ENCODE assay signal across 28 cellular contexts in genomic region chr17:60699090-60699489, GRCh38.
"Had no signal": no experiment of that assay in that cellular context is flagged by ENCODE, and none has a peak within 500 bp of the region (broad histone marks: within the 10 kb centered on the region; RNA-seq: fewer than 3 reads in every experiment).

No MANE protein-coding gene starts in this region.

- H3K36me3 ChIP-seq: cardiac muscle cell had no signal

- H3K27ac ChIP-seq: adrenal gland, body of pancreas, cardiac muscle cell, coronary artery, dorsolateral prefrontal cortex, esophagus squamous epithelium, VCaP had no signal

- DNase-seq: activated CD4-positive, alpha-beta T cell treated with anti-CD3 and anti-CD28 coated beads for 1 hour; activated CD4-positive, alpha-beta T cell treated with anti-CD3 and anti-CD28 coated beads for 48 hours; activated CD4-positive, alpha-beta T cell treated with anti-CD3 and anti-CD28 coated beads, Interleukin-2, amount 50 U/mL, for 1 hour; activated CD4-positive, alpha-beta T cell treated with anti-CD3 and anti-CD28 coated beads, Interleukin-2, amount 50 U/mL, for 48 hours; activated CD8-positive, alpha-beta memory T cell treated with anti-CD3 and anti-CD28 coated beads, Interleukin-2, amount 10 ng/mL, durations not matched to agents 7 days and 5 days; activated CD8-positive, alpha-beta memory T cell treated with anti-CD3 and anti-CD28 coated beads, Interleukin-2, amount 50 U/mL, for 4 hours; activated CD8-positive, alpha-beta T cell treated with anti-CD3 and anti-CD28 coated beads, Interleukin-2, amount 10 ng/mL, durations not matched to agents 7 days and 5 days; activated effector memory CD4-positive, alpha-beta T cell treated with anti-CD3 and anti-CD28 coated beads, Interleukin-2, amount 50 U/mL, for 16 hours; activated naive CD4-positive, alpha-beta T cell treated with anti-CD3 and anti-CD28 coated beads for 36 hours; activated naive CD8-positive, alpha-beta T cell treated with anti-CD3 and anti-CD28 coated beads for 36 hours; activated naive CD8-positive, alpha-beta T cell treated with anti-CD3 and anti-CD28 coated beads, Interleukin-2, amount 50 U/mL, for 24 hours; activated T-cell treated with anti-CD3 and anti-CD28 coated beads, Interleukin-2, amount 50 U/mL, for 1 hour; activated T-cell treated with anti-CD3 and anti-CD28 coated beads, Interleukin-2, amount 50 U/mL, for 48 hours; adrenal gland; amygdala; aorta; body of pancreas; central memory CD4-positive, alpha-beta T cell; dorsolateral prefrontal cortex; effector memory CD4-positive, alpha-beta T cell; endodermal cell; esophagus squamous epithelium; head of caudate nucleus; T-helper 2 cell had no signal

- H3K4me3 ChIP-seq: adrenal gland, body of pancreas, cardiac muscle cell, coronary artery, dorsolateral prefrontal cortex, esophagus squamous epithelium had no signal

- FAIRE-seq: frontal cortex had no signal

- H3K27me3 ChIP-seq: adrenal gland, body of pancreas, cardiac muscle cell, dorsolateral prefrontal cortex, esophagus squamous epithelium had no signal
